Comparison of ENCODE assay signal across 11 cellular contexts in genomic region chrX:48474581-48474980, GRCh38. TPM values are rescaled to one million over a fixed set of nuclear protein-coding genes. Genes with fewer than 3 reads are reported as not detected.
A peak's percentile ranks its signal among the peaks of the same experiment; 100 is the strongest.
DNase-seq lines count a peak whose midpoint lies in the region; ATAC-seq and TF ChIP-seq lines count a peak whose summit lies in the region.
"Had no signal": no experiment of that assay in that cellular context is flagged by ENCODE, and none has a peak within 500 bp of the region (broad histone marks: within the 10 kb centered on the region; RNA-seq: fewer than 3 reads in every experiment).

No MANE protein-coding gene starts in this region.

- no peaks in the 10 kb centered on the region for H3F3A ChIP-seq in PC-9 (ENCODE audit: insufficient read depth, low read depth)

- no peak for TF ChIP-seq EP300 in sigmoid colon (IDR thresholded peaks at IDR 0.05)

- H3K4me3 Mint-ChIP-seq in stimulated activated naive CD8-positive, alpha-beta T cell treated with anti-CD3 and anti-CD28 coated beads, Interleukin-15, Interleukin-2, amounts not matched to agents 100 ng/mL and 50 ng/mL, for 24 hours: peak overlapping the region; percentile 94
- H3K4me3 Mint-ChIP-seq in chondrocyte (ENCODE audit: unreplicated experiment): peak overlapping the region; percentile 96
- H3K4me3 Mint-ChIP-seq in effector memory CD8-positive, alpha-beta T cell: no peak overlapping the region

- H3K4me1 ChIP-seq in PC-9 (replicated peaks; ENCODE audit: insufficient read depth) (no peaks in the 10 kb centered on the region), sigmoid colon (peaks cover 0 to 11% (median 4%) of the 10 kb centered on the region in 4 donors)

- H3K9me2 ChIP-seq in PC-9 (ENCODE audit: insufficient read depth): no peaks in the 10 kb centered on the region

- H3K36me3 ChIP-seq in PC-9 (ENCODE audit: low read depth): no peaks in the 10 kb centered on the region
- H3K36me3 ChIP-seq in sigmoid colon: no peaks in the 10 kb centered on the region

- peaks cover 19% of the 10 kb centered on the region for H3K79me2 ChIP-seq in PC-9 (ENCODE audit: low read depth)

- POLR2A ChIA-PET in PC-9 (lab: Charles Lee; ENCODE audit: unreplicated experiment): interaction anchor here (0.6 to 1.1 kb wide), 2 partner anchors 13 to 1638 kb away, joined by 3 to 7 read pairs; partner anchors contain the start of gene RP2

- no TSS peak for BruUV-seq in PC-9 (replicated peaks; lab: Mats Ljungman, UMichigan)

- no peaks in the 10 kb centered on the region for H3K27me3 Mint-ChIP-seq in stimulated activated naive CD8-positive, alpha-beta T cell treated with anti-CD3 and anti-CD28 coated beads, Interleukin-15, Interleukin-2, amounts not matched to agents 100 ng/mL and 50 ng/mL, for 24 hours
- H3K27me3 Mint-ChIP-seq in chondrocyte (ENCODE audit: low read depth): no peaks in the 10 kb centered on the region
- H3K27me3 Mint-ChIP-seq in effector memory CD8-positive, alpha-beta T cell: no peaks in the 10 kb centered on the region

- TF ChIP-seq CTCF in PC-9 (conservative IDR thresholded peaks at IDR 0.05) (no peak), chondrocyte (IDR thresholded peaks at IDR 0.05) (no peak), sigmoid colon (IDR thresholded peaks at IDR 0.05) (no peak)

- ATAC-seq in stimulated activated naive CD8-positive, alpha-beta T cell treated with anti-CD3 and anti-CD28 coated beads, Interleukin-15, Interleukin-2, amounts not matched to agents 100 U/mL and 50 U/mL, for 24 hours: no peak
- no peak for ATAC-seq in effector memory CD8-positive, alpha-beta T cell (replicated peaks)
- ATAC-seq in GM19023 (IDR thresholded peaks at IDR 0.05; ENCODE audit: unreplicated experiment) (no peak), GM21528 (IDR thresholded peaks at IDR 0.05; ENCODE audit: low FRiP score, unreplicated experiment) (no peak)

- peaks cover 23% of the 10 kb centered on the region for H3K36me3 Mint-ChIP-seq in stimulated activated naive CD8-positive, alpha-beta T cell treated with anti-CD3 and anti-CD28 coated beads, Interleukin-15, Interleukin-2, amounts not matched to agents 100 ng/mL and 50 ng/mL, for 24 hours (ENCODE audit: low read depth)
- H3K36me3 Mint-ChIP-seq in chondrocyte (ENCODE audit: low read depth): peaks cover 5% of the 10 kb centered on the region
- H3K36me3 Mint-ChIP-seq in effector memory CD8-positive, alpha-beta T cell (ENCODE audit: insufficient read depth): peaks cover 8% of the 10 kb centered on the region

- intact Hi-C loops in PC-9 (cut with micrococcal nuclease; ENCODE audit: unreplicated experiment): no loop called here
- intact Hi-C loops in sigmoid colon (cut with DNase I): loop anchor here (10.0 kb wide), 1 partner anchor 400 kb away; the partner anchor contains the start of gene ZNF630

- H2AFZ ChIP-seq in PC-9: no peak overlapping the region

- H3K4me1 Mint-ChIP-seq in stimulated activated naive CD8-positive, alpha-beta T cell treated with anti-CD3 and anti-CD28 coated beads, Interleukin-15, Interleukin-2, amounts not matched to agents 100 ng/mL and 50 ng/mL, for 24 hours (ENCODE audit: low read depth): peaks cover 23% of the 10 kb centered on the region
- peaks cover 39% of the 10 kb centered on the region for H3K4me1 Mint-ChIP-seq in chondrocyte (ENCODE audit: low read depth)
- peaks cover 25 to 26% of the 10 kb centered on the region in 2 donors for H3K4me1 Mint-ChIP-seq in effector memory CD8-positive, alpha-beta T cell (ENCODE audit: low read depth in 2 of 2)

- H3K27me3 ChIP-seq in PC-9 (ENCODE audit: insufficient read depth, low read depth) (no peaks in the 10 kb centered on the region), sigmoid colon (no peaks in the 10 kb centered on the region)

- H3K4me3 ChIP-seq in PC-9 (peak overlapping the region; percentile 64; the same call in 1 of the 2 replicates), sigmoid colon (no peak overlapping the region)

- no peak for DNase-seq in stimulated activated naive CD8-positive, alpha-beta T cell treated with anti-CD3 and anti-CD28 coated beads, Interleukin-15, Interleukin-2, amounts not matched to agents 100 U/mL and 50 U/mL, for 24 hours
- DNase-seq in PC-9 (no peak), chondrocyte (ENCODE audit: low spot score) (no peak), sigmoid colon (no peak)
- DNase-seq in effector memory CD8-positive, alpha-beta T cell: no peak
- DNase-seq: C1 segment of cervical spinal cord, NCI-H187, retina had no signal

- H3K27ac ChIP-seq in PC-9 (no peak overlapping the region), sigmoid colon (no peak overlapping the region)

- TF ChIP-seq POLR2A in sigmoid colon (IDR thresholded peaks at IDR 0.05): no peak

- H3K4me2 ChIP-seq in PC-9: peak overlapping the region; percentile 67

- no peaks in the 10 kb centered on the region for H4K20me1 ChIP-seq in PC-9 (ENCODE audit: insufficient read depth)

- no peaks in the 10 kb centered on the region for H3K9me3 Mint-ChIP-seq in stimulated activated naive CD8-positive, alpha-beta T cell treated with anti-CD3 and anti-CD28 coated beads, Interleukin-15, Interleukin-2, amounts not matched to agents 100 ng/mL and 50 ng/mL, for 24 hours
- H3K9me3 Mint-ChIP-seq in chondrocyte (ENCODE audit: low read depth): peaks cover 5% of the 10 kb centered on the region
- H3K9me3 Mint-ChIP-seq in effector memory CD8-positive, alpha-beta T cell: no peaks in the 10 kb centered on the region

- no peak overlapping the region for H3K27ac Mint-ChIP-seq in stimulated activated naive CD8-positive, alpha-beta T cell treated with anti-CD3 and anti-CD28 coated beads, Interleukin-15, Interleukin-2, amounts not matched to agents 100 ng/mL and 50 ng/mL, for 24 hours
- no peak overlapping the region for H3K27ac Mint-ChIP-seq in chondrocyte (ENCODE audit: unreplicated experiment)
- no peak overlapping the region for H3K27ac Mint-ChIP-seq in effector memory CD8-positive, alpha-beta T cell

- CTCF ChIA-PET in PC-9 (lab: Charles Lee): no interaction called here

- 63 to 84% methylated on average over 6 of the region's 6 CpGs for WGBS in sigmoid colon, 2 donors

- H3K9me3 ChIP-seq in PC-9 (ENCODE audit: insufficient read depth, low read depth): no peaks in the 10 kb centered on the region
- H3K9me3 ChIP-seq in sigmoid colon: no peaks in the 10 kb centered on the region

RNA-seq across cellular contexts. Expression of gene FTSJ1, which starts 1.4 kb away (rescaled TPM):
- total RNA-seq in PC-9 (2021): 35.7 and 44.0 TPM in 2 replicates
- total RNA-seq in chondrocyte: 53.3 to 68.0 TPM (median 55.9 TPM) in 3 replicates
- total RNA-seq in sigmoid colon: 10 to 100 TPM; 24.6 to 39.9 (median 28.4) TPM
- 10 to 100 TPM; 15.6 to 37.4 (median 18.5) TPM for polyA plus RNA-seq in sigmoid colon

RNA-seq across cellular contexts. Expression of gene SLC38A5, which starts 4.5 kb away (rescaled TPM):
- total RNA-seq in PC-9 (2021) (0.46 and 1.5 TPM in 2 replicates), chondrocyte (2.5 to 2.7 TPM (median 2.6 TPM) in 3 replicates), sigmoid colon (1 to 10 TPM; 1.9 to 4.6 (median 3.7) TPM)
- 10 to 100 TPM in 1 of 3 donors, 1 to 10 TPM in 2; 3.7 to 68.4 (median 4.2) TPM for polyA plus RNA-seq in sigmoid colon

RNA-seq across cellular contexts. Expression of gene PORCN, which starts 34.2 kb away (rescaled TPM):
- total RNA-seq in PC-9 (2021): 11.9 and 14.1 TPM in 2 replicates
- 10.8 to 23.1 TPM (median 12.5 TPM) in 3 replicates for total RNA-seq in chondrocyte
- total RNA-seq in sigmoid colon: 10 to 100 TPM; 12.2 to 13.3 (median 12.9) TPM
- 1 to 10 TPM; 1.2 to 7.4 (median 3.2) TPM for polyA plus RNA-seq in sigmoid colon

RNA-seq across cellular contexts. Expression of gene EBP, which starts 47.0 kb away (rescaled TPM):
- total RNA-seq in PC-9 (2021) (88.1 and 113 TPM in 2 replicates), chondrocyte (35.2 to 44.4 TPM (median 39.1 TPM) in 3 replicates), sigmoid colon (10 to 100 TPM; 14.3 to 25.3 (median 18.6) TPM)
- 100 to 1,000 TPM in 1 of 3 donors, 10 to 100 TPM in 2; 47.4 to 310 (median 65.4) TPM for polyA plus RNA-seq in sigmoid colon

Comparison
In these comparisons a context has a peak if more than half of its experiments do, and no peak if none do; other contexts are left out.
1. H3K4me3 Mint-ChIP-seq: peak in stimulated activated naive CD8-positive, alpha-beta T cell treated with anti-CD3 and anti-CD28 coated beads, Interleukin-15, Interleukin-2, amounts not matched to agents 100 ng/mL and 50 ng/mL, for 24 hours (single experiment) and chondrocyte (single experiment); none in effector memory CD8-positive, alpha-beta T cell (0 of 2).